ENCODE assay signal across 2 cellular contexts in the genomic region with DNA sequence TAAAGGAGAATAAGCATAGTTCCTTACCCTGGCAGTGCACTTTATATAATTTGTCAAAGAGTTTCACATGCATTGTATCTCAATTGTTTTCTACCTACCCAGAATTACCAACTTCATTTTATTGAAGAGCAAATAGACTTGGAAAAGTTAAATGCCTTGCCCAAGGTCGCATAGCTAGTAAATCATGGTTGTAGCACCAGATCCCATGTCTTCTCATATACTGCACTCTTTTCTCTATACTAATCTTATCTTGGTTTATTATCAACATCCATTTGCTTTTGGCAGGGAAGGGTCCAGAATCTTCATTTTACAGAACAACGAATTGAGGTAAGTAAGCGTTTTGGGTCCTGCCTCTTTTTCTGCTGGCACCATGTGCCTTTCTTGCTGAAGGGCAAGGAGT. TPM values are rescaled to one million over a fixed set of nuclear protein-coding genes. Genes with fewer than 3 reads are reported as not detected.
DNase-seq lines count a peak whose midpoint lies in the region; ATAC-seq and TF ChIP-seq lines count a peak whose summit lies in the region.
"Not testable (repeated sequence)": the region's sequence is repeated elsewhere in the genome, so short reads cannot be mapped to it uniquely, and the experiment has no call there.

No MANE protein-coding gene starts in this region.

- not testable (repeated sequence) for H3K4me3 ChIP-seq in mucosa of descending colon

- ATAC-seq in left colon (peak; percentile 83), mucosa of descending colon (peak; percentile 76)

- not testable (repeated sequence) for H3K4me1 ChIP-seq in mucosa of descending colon (ENCODE audit: low read depth)

- TF ChIP-seq CTCF in mucosa of descending colon (IDR thresholded peaks at IDR 0.05) = not testable (repeated sequence)

- DNase-seq in left colon, mucosa of descending colon: not testable (repeated sequence)

- not testable (repeated sequence) for H3K9me3 ChIP-seq in mucosa of descending colon

- intact Hi-C loops in left colon (cut with DNase I, micrococcal nuclease); mucosa of descending colon (cut with DNase I, micrococcal nuclease): not testable (repeated sequence)

- H3K36me3 ChIP-seq in mucosa of descending colon (ENCODE audit: low read depth) = not testable (repeated sequence)

RNA-seq across cellular contexts. Expression of a gene that starts 46.9 kb away (rescaled TPM):
- total RNA-seq in left colon = 1,000 to 10,000 TPM; 3,977 to 5,589 TPM
- 1,000 to 10,000 TPM; 2,195 to 6,222 (median 2,378) TPM for total RNA-seq in mucosa of descending colon
